1 cellular context compared by ENCODE assay signal in genomic region chr7:73899731-73900142, GRCh38.
TF ChIP-seq lines count a peak whose summit lies in the region.

No MANE protein-coding gene starts in this region.

TF ChIP-seq in GM23338, 12 proteins besides CTCF, POLR2A, EP300 and RAD21 (continued from another document):
- TF ChIP-seq, protein P1, sequence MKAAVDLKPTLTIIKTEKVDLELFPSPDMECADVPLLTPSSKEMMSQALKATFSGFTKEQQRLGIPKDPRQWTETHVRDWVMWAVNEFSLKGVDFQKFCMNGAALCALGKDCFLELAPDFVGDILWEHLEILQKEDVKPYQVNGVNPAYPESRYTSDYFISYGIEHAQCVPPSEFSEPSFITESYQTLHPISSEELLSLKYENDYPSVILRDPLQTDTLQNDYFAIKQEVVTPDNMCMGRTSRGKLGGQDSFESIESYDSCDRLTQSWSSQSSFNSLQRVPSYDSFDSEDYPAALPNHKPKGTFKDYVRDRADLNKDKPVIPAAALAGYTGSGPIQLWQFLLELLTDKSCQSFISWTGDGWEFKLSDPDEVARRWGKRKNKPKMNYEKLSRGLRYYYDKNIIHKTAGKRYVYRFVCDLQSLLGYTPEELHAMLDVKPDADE (IDR thresholded peaks at IDR 0.05): no peak
- no peak for TF ChIP-seq EZH2phosphoT487 (IDR thresholded peaks at IDR 0.05; ENCODE audit: unreplicated experiment)
- TF ChIP-seq ZNF114 (CRISPR knock-in tag; IDR thresholded peaks at IDR 0.05): no peak
- TF ChIP-seq CREB1 (CRISPR knock-in tag; IDR thresholded peaks at IDR 0.05; ENCODE audit: low read depth): no peak
- no peak for TF ChIP-seq REST (IDR thresholded peaks at IDR 0.05; ENCODE audit: unreplicated experiment)
- no peak for TF ChIP-seq ZNF331 (CRISPR knock-in tag; IDR thresholded peaks at IDR 0.05; ENCODE audit: low read depth)
